13 cellular contexts compared by ENCODE assay signal in genomic region chr5:83378624-83379259, GRCh38.
"Had no signal": no experiment of that assay in that cellular context is flagged by ENCODE, and none has a peak within 500 bp of the region (broad histone marks: within the 10 kb centered on the region; RNA-seq: fewer than 3 reads in every experiment).

No MANE protein-coding gene starts in this region.

- H3K9me3 ChIP-seq: prostate gland, right atrium auricular region, thyroid gland, vagina had no signal

- H3K27me3 ChIP-seq: dorsolateral prefrontal cortex, right atrium auricular region, thyroid gland, vagina had no signal

- H3K27ac ChIP-seq: dorsolateral prefrontal cortex, prostate gland, thyroid gland, vagina, WERI-Rb-1 had no signal

- DNase-seq: activated CD4-positive, alpha-beta T cell treated with anti-CD3 and anti-CD28 coated beads, Interleukin-2, amount 50 U/mL, for 4 hours; activated effector memory CD4-positive, alpha-beta T cell treated with anti-CD3 and anti-CD28 coated beads, Interleukin-2, amount 50 U/mL, for 16 hours; activated T-cell treated with anti-CD3 and anti-CD28 coated beads, Interleukin-2, amount 50 U/mL, for 72 hours; amygdala; dorsolateral prefrontal cortex; naive thymus-derived CD8-positive, alpha-beta T cell; stimulated activated CD4-positive, alpha-beta T cell treated with anti-CD3 and anti-CD28 coated beads, Interleukin-2, amount 100 ng/mL, for 24 hours; stimulated activated naive CD4-positive, alpha-beta T cell treated with Interleukin-2 at 50 U/mL for 16 hours; thyroid gland; WERI-Rb-1 had no signal

- H3K4me1 ChIP-seq: prostate gland, right atrium auricular region, thyroid gland had no signal

- ATAC-seq: activated T-cell treated with anti-CD3 and anti-CD28 coated beads, Interleukin-2, amount 50 U/mL, for 72 hours; naive thymus-derived CD8-positive, alpha-beta T cell had no signal

- H3K36me3 ChIP-seq: prostate gland, right atrium auricular region, thyroid gland, vagina, WERI-Rb-1 had no signal

- H3K4me3 ChIP-seq: dorsolateral prefrontal cortex, prostate gland, right atrium auricular region, thyroid gland, vagina had no signal
